In genomic region chr5:64635056-64635686, GRCh38 we compare ENCODE assay signal across 8 cellular contexts. TPM values are rescaled to one million over a fixed set of nuclear protein-coding genes. Genes with fewer than 3 reads are reported as not detected.
DNase-seq lines count a peak whose midpoint lies in the region; ATAC-seq and TF ChIP-seq lines count a peak whose summit lies in the region.

No MANE protein-coding gene starts in this region.

- H3K27me3 Mint-ChIP-seq in activated B cell treated with CpG ODN at 0.5 μM for 24 hours (peaks cover 20% of the 10 kb centered on the region), type B pancreatic cell (peaks cover 13% of the 10 kb centered on the region)
- H3K27me3 Mint-ChIP-seq in T-helper 2 cell treated with Interferon-gamma antibody and Interleukin-4, amounts not matched to agents 5 μg/mL and 100 μg/mL, for 36 hours (ENCODE audit: low read depth): peaks cover 28% of the 10 kb centered on the region

- H3K36me3 Mint-ChIP-seq in activated B cell treated with CpG ODN at 0.5 μM for 24 hours (ENCODE audit: low read depth): no peaks in the 10 kb centered on the region
- no peaks in the 10 kb centered on the region for H3K36me3 Mint-ChIP-seq in type B pancreatic cell
- no peaks in the 10 kb centered on the region for H3K36me3 Mint-ChIP-seq in T-helper 2 cell treated with Interferon-gamma antibody and Interleukin-4, amounts not matched to agents 5 μg/mL and 100 μg/mL, for 36 hours (ENCODE audit: low read depth)

- intact Hi-C loops in activated B cell treated with CpG ODN at 0.5 μM for 24 hours (cut with micrococcal nuclease): loop anchor here (1.0 to 10.0 kb wide), 3 partner anchors 149 to 950 kb away; no protein-coding TSS in a partner anchor

- ATAC-seq in HG03354 (IDR thresholded peaks at IDR 0.05; ENCODE audit: poor library complexity, severe bottlenecking, unreplicated experiment): peak; percentile 57
- no peak for ATAC-seq in activated B cell treated with CpG ODN at 0.5 μM for 24 hours (ENCODE audit: low read depth)
- ATAC-seq in HG03045 (IDR thresholded peaks at IDR 0.05; ENCODE audit: unreplicated experiment): no peak
- no peak for ATAC-seq in HG02840 (IDR thresholded peaks at IDR 0.05; ENCODE audit: low FRiP score, unreplicated experiment)

- CTCF ChIA-PET in activated B cell treated with CpG ODN at 0.5 μM for 24 hours (lab: Charles Lee): interaction anchor here (0.6 to 6.5 kb wide), 7 partner anchors 8 to 848 kb away, joined by 3 to 55 read pairs (median 4); partner anchors contain the start of genes CWC27 and SREK1IP1

- H3K4me1 Mint-ChIP-seq in activated B cell treated with CpG ODN at 0.5 μM for 24 hours (no peaks in the 10 kb centered on the region), type B pancreatic cell (ENCODE audit: unreplicated experiment) (no peaks in the 10 kb centered on the region)
- H3K4me1 Mint-ChIP-seq in T-helper 2 cell treated with Interferon-gamma antibody and Interleukin-4, amounts not matched to agents 5 μg/mL and 100 μg/mL, for 36 hours (ENCODE audit: low read depth): peaks cover 5% of the 10 kb centered on the region

- H3K27ac Mint-ChIP-seq in activated B cell treated with CpG ODN at 0.5 μM for 24 hours: no peak overlapping the region
- no peak overlapping the region for H3K27ac Mint-ChIP-seq in type B pancreatic cell
- no peak overlapping the region for H3K27ac Mint-ChIP-seq in T-helper 2 cell treated with Interferon-gamma antibody and Interleukin-4, amounts not matched to agents 5 μg/mL and 100 μg/mL, for 36 hours

- H3K9me3 Mint-ChIP-seq in activated B cell treated with CpG ODN at 0.5 μM for 24 hours: no peaks in the 10 kb centered on the region
- H3K9me3 Mint-ChIP-seq in type B pancreatic cell: no peaks in the 10 kb centered on the region
- H3K9me3 Mint-ChIP-seq in T-helper 2 cell treated with Interferon-gamma antibody and Interleukin-4, amounts not matched to agents 5 μg/mL and 100 μg/mL, for 36 hours: no peaks in the 10 kb centered on the region

- TF ChIP-seq CTCF in activated B cell treated with CpG ODN at 0.5 μM for 24 hours (IDR thresholded peaks at IDR 0.05): peak; percentile 76
- TF ChIP-seq CTCF in type B pancreatic cell (conservative IDR thresholded peaks at IDR 0.05): peak; percentile 94

- no peak overlapping the region for H3K4me3 Mint-ChIP-seq in activated B cell treated with CpG ODN at 0.5 μM for 24 hours
- H3K4me3 Mint-ChIP-seq in type B pancreatic cell: no peak overlapping the region
- no peak overlapping the region for H3K4me3 Mint-ChIP-seq in T-helper 2 cell treated with Interferon-gamma antibody and Interleukin-4, amounts not matched to agents 5 μg/mL and 100 μg/mL, for 36 hours

- DNase-seq in Daoy (ENCODE audit: low read depth): peak; percentile 15
- no peak for DNase-seq in activated B cell treated with CpG ODN at 0.5 μM for 24 hours
- DNase-seq in inferior parietal cortex (ENCODE audit: extremely low spot score): peak; percentile 74
- no peak for DNase-seq in type B pancreatic cell (ENCODE audit: extremely low spot score, unreplicated experiment)
- no peak for DNase-seq in T-helper 2 cell treated with Interferon-gamma antibody and Interleukin-4, amounts not matched to agents 5 μg/mL and 100 μg/mL, for 36 hours (ENCODE audit: low spot score)

- POLR2A ChIA-PET in activated B cell treated with CpG ODN at 0.5 μM for 24 hours (lab: Charles Lee): no interaction called here

RNA-seq across cellular contexts. Expression of gene SHISAL2B, which starts 55.1 kb away (rescaled TPM):
- not detected in 2 replicates for total RNA-seq in Daoy (2014; rRNA removed; shearing (Covaris generic))
- total RNA-seq in activated B cell treated with CpG ODN at 0.5 μM for 24 hours (not detected in 2 replicates), type B pancreatic cell (ENCODE audit: low replicate concordance) (0.63 TPM in 1 of 2 replicates, not detected in the other)

Comparison
In these comparisons a context has a peak if more than half of its experiments do, and no peak if none do; other contexts are left out.
1. DNase-seq: peak in Daoy (single experiment) and inferior parietal cortex (single experiment); none in activated B cell treated with CpG ODN at 0.5 μM for 24 hours (single experiment), type B pancreatic cell (single experiment) and T-helper 2 cell treated with Interferon-gamma antibody and Interleukin-4, amounts not matched to agents 5 μg/mL and 100 μg/mL, for 36 hours (single experiment).